In the genomic region with DNA sequence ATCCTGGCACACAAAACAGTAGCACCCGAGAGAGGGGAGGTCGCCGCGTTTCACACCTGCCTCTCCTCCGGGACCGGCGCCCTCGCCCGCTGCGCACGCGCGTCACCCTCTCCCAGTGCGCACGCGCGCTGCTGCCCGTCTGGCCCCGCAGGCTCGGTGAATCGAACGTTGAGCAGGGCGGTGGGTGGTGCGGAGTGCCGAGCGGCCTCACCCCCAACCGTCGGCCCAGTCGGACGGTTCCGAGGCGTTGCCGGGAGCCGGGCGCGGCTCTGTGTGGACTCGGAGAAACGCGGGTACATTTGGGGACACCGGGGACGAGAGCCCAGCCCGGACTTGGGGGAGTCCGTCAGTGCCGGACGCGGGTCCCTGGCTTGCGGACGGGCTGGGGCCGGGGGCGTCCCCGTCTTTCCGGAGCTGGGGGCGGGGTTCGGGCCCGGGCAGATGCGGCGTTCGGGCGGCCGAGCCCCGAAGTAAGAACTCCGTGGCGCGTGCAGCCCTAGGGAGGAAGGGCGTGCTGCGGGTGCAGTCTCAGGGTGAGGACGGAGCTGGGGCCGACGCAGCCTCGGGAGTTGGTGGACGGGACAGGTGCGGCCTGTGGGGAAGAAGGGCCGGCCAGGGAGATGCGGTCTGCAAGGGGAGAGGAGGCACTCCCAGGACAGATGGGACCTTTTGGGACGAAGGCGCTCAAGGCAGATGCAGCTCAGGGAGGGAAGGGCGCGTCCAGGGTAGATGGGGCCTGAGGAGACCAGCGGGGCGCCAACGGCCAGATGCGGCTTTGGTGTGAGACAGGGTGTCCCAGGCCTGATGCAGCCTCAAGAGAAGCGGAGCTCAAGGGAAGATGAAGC, we compare ENCODE assay signal across 1 cellular context.
TF ChIP-seq lines count a peak whose summit lies in the region.

A gene with protein sequence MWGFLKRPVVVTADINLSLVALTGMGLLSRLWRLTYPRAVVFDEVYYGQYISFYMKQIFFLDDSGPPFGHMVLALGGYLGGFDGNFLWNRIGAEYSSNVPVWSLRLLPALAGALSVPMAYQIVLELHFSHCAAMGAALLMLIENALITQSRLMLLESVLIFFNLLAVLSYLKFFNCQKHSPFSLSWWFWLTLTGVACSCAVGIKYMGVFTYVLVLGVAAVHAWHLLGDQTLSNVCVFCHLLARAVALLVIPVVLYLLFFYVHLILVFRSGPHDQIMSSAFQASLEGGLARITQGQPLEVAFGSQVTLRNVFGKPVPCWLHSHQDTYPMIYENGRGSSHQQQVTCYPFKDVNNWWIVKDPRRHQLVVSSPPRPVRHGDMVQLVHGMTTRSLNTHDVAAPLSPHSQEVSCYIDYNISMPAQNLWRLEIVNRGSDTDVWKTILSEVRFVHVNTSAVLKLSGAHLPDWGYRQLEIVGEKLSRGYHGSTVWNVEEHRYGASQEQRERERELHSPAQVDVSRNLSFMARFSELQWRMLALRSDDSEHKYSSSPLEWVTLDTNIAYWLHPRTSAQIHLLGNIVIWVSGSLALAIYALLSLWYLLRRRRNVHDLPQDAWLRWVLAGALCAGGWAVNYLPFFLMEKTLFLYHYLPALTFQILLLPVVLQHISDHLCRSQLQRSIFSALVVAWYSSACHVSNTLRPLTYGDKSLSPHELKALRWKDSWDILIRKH (plus strand): TSS at position 138 of the 845 bp plus-strand sequence. CDS start 1,301 bp downstream, outside the sequence.

TF ChIP-seq in K562, 482 proteins besides CTCF, POLR2A, EP300 and RAD21 (continued from another document and continues in another):
- TF ChIP-seq BHLHE40 (IDR thresholded peaks at IDR 0.05; ENCODE audit: low read length) = peak; percentile 48; the same call in 1 of the 2 replicates
- TF ChIP-seq SMARCC2 (IDR thresholded peaks at IDR 0.05; ENCODE audit: low read depth) = no peak; the same call in 1 of the 2 replicates
- peak; percentile 78 for TF ChIP-seq KDM5B (IDR thresholded peaks at IDR 0.05; ENCODE audit: insufficient replicate concordance, low read depth, low read length)
- TF ChIP-seq BACH1 (tag; IDR thresholded peaks at IDR 0.05) = no peak
- TF ChIP-seq MCM2 (IDR thresholded peaks at IDR 0.05; ENCODE audit: low read depth) = no peak
- no peak for TF ChIP-seq GATAD2B (IDR thresholded peaks at IDR 0.05; ENCODE audit: borderline replicate concordance)
- TF ChIP-seq, protein P1, sequence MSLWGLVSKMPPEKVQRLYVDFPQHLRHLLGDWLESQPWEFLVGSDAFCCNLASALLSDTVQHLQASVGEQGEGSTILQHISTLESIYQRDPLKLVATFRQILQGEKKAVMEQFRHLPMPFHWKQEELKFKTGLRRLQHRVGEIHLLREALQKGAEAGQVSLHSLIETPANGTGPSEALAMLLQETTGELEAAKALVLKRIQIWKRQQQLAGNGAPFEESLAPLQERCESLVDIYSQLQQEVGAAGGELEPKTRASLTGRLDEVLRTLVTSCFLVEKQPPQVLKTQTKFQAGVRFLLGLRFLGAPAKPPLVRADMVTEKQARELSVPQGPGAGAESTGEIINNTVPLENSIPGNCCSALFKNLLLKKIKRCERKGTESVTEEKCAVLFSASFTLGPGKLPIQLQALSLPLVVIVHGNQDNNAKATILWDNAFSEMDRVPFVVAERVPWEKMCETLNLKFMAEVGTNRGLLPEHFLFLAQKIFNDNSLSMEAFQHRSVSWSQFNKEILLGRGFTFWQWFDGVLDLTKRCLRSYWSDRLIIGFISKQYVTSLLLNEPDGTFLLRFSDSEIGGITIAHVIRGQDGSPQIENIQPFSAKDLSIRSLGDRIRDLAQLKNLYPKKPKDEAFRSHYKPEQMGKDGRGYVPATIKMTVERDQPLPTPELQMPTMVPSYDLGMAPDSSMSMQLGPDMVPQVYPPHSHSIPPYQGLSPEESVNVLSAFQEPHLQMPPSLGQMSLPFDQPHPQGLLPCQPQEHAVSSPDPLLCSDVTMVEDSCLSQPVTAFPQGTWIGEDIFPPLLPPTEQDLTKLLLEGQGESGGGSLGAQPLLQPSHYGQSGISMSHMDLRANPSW (CRISPR knock-in tag; IDR thresholded peaks at IDR 0.05) = peak; percentile 93; the same call in 1 of the 2 replicates
- no peak for TF ChIP-seq TAL1 (IDR thresholded peaks at IDR 0.05)
- TF ChIP-seq, protein P2, sequence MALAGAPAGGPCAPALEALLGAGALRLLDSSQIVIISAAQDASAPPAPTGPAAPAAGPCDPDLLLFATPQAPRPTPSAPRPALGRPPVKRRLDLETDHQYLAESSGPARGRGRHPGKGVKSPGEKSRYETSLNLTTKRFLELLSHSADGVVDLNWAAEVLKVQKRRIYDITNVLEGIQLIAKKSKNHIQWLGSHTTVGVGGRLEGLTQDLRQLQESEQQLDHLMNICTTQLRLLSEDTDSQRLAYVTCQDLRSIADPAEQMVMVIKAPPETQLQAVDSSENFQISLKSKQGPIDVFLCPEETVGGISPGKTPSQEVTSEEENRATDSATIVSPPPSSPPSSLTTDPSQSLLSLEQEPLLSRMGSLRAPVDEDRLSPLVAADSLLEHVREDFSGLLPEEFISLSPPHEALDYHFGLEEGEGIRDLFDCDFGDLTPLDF (CRISPR knock-in tag; IDR thresholded peaks at IDR 0.05) = no peak; the same call in 1 of the 2 replicates
- TF ChIP-seq, protein P3, sequence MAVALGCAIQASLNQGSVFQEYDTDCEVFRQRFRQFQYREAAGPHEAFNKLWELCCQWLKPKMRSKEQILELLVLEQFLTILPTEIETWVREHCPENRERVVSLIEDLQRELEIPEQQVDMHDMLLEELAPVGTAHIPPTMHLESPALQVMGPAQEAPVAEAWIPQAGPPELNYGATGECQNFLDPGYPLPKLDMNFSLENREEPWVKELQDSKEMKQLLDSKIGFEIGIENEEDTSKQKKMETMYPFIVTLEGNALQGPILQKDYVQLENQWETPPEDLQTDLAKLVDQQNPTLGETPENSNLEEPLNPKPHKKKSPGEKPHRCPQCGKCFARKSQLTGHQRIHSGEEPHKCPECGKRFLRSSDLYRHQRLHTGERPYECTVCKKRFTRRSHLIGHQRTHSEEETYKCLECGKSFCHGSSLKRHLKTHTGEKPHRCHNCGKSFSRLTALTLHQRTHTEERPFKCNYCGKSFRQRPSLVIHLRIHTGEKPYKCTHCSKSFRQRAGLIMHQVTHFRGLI (CRISPR knock-in tag; IDR thresholded peaks at IDR 0.05) = no peak
- TF ChIP-seq ZNF316 (IDR thresholded peaks at IDR 0.05) = 0 out of 2 replicates have a peak, but pooled peaks have one; percentile 29
- no peak for TF ChIP-seq ZNF140 (CRISPR knock-in tag; IDR thresholded peaks at IDR 0.05)
- TF ChIP-seq, protein P4, sequence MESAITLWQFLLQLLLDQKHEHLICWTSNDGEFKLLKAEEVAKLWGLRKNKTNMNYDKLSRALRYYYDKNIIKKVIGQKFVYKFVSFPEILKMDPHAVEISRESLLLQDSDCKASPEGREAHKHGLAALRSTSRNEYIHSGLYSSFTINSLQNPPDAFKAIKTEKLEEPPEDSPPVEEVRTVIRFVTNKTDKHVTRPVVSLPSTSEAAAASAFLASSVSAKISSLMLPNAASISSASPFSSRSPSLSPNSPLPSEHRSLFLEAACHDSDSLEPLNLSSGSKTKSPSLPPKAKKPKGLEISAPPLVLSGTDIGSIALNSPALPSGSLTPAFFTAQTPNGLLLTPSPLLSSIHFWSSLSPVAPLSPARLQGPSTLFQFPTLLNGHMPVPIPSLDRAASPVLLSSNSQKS (CRISPR knock-in tag; IDR thresholded peaks at IDR 0.05) = no peak
- no peak; the same call in 1 of the 2 replicates for TF ChIP-seq ZC3H8 (IDR thresholded peaks at IDR 0.05)
- peak; percentile 98 to 99 for TF ChIP-seq NRF1 (conservative IDR thresholded peaks at IDR 0.05 in 1 of 2, IDR thresholded peaks at IDR 0.05 in 1 of 2)
- peak; percentile 85; the same call in 1 of the 2 replicates for TF ChIP-seq MTA3 (IDR thresholded peaks at IDR 0.05; ENCODE audit: borderline replicate concordance)
- TF ChIP-seq ZNF436 (CRISPR knock-in tag; IDR thresholded peaks at IDR 0.05) = no peak
- TF ChIP-seq FOXA3 (CRISPR knock-in tag; conservative IDR thresholded peaks at IDR 0.05 in 1 of 2, IDR thresholded peaks at IDR 0.05 in 1 of 2) = no peak
- TF ChIP-seq, protein P5, sequence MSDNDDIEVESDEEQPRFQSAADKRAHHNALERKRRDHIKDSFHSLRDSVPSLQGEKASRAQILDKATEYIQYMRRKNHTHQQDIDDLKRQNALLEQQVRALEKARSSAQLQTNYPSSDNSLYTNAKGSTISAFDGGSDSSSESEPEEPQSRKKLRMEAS (CRISPR knock-in tag; IDR thresholded peaks at IDR 0.05) = peak; percentile 68
- TF ChIP-seq RBM25 (IDR thresholded peaks at IDR 0.05; ENCODE audit: low read depth, low read length, severe bottlenecking) = no peak
- TF ChIP-seq CBFB (CRISPR knock-in tag; IDR thresholded peaks at IDR 0.05) = peak; percentile 74; the same call in 1 of the 2 replicates
- TF ChIP-seq, protein P6, sequence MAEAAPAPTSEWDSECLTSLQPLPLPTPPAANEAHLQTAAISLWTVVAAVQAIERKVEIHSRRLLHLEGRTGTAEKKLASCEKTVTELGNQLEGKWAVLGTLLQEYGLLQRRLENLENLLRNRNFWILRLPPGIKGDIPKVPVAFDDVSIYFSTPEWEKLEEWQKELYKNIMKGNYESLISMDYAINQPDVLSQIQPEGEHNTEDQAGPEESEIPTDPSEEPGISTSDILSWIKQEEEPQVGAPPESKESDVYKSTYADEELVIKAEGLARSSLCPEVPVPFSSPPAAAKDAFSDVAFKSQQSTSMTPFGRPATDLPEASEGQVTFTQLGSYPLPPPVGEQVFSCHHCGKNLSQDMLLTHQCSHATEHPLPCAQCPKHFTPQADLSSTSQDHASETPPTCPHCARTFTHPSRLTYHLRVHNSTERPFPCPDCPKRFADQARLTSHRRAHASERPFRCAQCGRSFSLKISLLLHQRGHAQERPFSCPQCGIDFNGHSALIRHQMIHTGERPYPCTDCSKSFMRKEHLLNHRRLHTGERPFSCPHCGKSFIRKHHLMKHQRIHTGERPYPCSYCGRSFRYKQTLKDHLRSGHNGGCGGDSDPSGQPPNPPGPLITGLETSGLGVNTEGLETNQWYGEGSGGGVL (CRISPR knock-in tag; IDR thresholded peaks at IDR 0.05) = no peak
- no peak for TF ChIP-seq ZSCAN29 (IDR thresholded peaks at IDR 0.05)
- TF ChIP-seq MEIS2 (IDR thresholded peaks at IDR 0.05; ENCODE audit: partially characterized antibody) = peak; percentile 96
- peak; percentile 97 for TF ChIP-seq L3MBTL2 (IDR thresholded peaks at IDR 0.05)
- TF ChIP-seq ETS2 (tag; IDR thresholded peaks at IDR 0.05; ENCODE audit: borderline replicate concordance, poor library complexity, severe bottlenecking) = no peak
- no peak for TF ChIP-seq FOXA1 (IDR thresholded peaks at IDR 0.05; ENCODE audit: borderline replicate concordance)
- TF ChIP-seq ZNF830 (CRISPR knock-in tag; IDR thresholded peaks at IDR 0.05) = no peak
- no peak for TF ChIP-seq ZNF445 (CRISPR knock-in tag; IDR thresholded peaks at IDR 0.05; ENCODE audit: low read depth)
- TF ChIP-seq ELF2 (CRISPR knock-in tag; IDR thresholded peaks at IDR 0.05) = 0 out of 2 replicates have a peak, but pooled peaks have one; percentile 22
- TF ChIP-seq ZNF175 (CRISPR knock-in tag; IDR thresholded peaks at IDR 0.05; ENCODE audit: low read depth) = no peak
- TF ChIP-seq ZNF444 (CRISPR knock-in tag; IDR thresholded peaks at IDR 0.05) = no peak
- 0 out of 2 replicates have a peak, but pooled peaks have one; percentile 48 for TF ChIP-seq HDGF (IDR thresholded peaks at IDR 0.05)
- TF ChIP-seq ETV6 (IDR thresholded peaks at IDR 0.05; ENCODE audit: borderline replicate concordance in 1 of 2, low read depth in 2 of 2, low read length in 1 of 2) = no peak
- TF ChIP-seq ETV6 (CRISPR knock-in tag; IDR thresholded peaks at IDR 0.05; ENCODE audit: borderline replicate concordance) = no peak
- peak; percentile 83; the same call in 1 of the 2 replicates for TF ChIP-seq PHF8 (IDR thresholded peaks at IDR 0.05; ENCODE audit: borderline replicate concordance, low read length)
- TF ChIP-seq, protein P7, sequence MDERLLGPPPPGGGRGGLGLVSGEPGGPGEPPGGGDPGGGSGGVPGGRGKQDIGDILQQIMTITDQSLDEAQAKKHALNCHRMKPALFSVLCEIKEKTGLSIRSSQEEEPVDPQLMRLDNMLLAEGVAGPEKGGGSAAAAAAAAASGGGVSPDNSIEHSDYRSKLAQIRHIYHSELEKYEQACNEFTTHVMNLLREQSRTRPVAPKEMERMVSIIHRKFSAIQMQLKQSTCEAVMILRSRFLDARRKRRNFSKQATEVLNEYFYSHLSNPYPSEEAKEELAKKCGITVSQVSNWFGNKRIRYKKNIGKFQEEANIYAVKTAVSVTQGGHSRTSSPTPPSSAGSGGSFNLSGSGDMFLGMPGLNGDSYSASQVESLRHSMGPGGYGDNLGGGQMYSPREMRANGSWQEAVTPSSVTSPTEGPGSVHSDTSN (CRISPR knock-in tag; IDR thresholded peaks at IDR 0.05; ENCODE audit: low read depth) = no peak
- TF ChIP-seq, protein P7 (tag; conservative IDR thresholded peaks at IDR 0.05; ENCODE audit: low read depth) = no peak
- peak; percentile 85; the same call in 1 of the 2 replicates for TF ChIP-seq CBX1 (IDR thresholded peaks at IDR 0.05; ENCODE audit: low read depth)
- TF ChIP-seq, protein P8, sequence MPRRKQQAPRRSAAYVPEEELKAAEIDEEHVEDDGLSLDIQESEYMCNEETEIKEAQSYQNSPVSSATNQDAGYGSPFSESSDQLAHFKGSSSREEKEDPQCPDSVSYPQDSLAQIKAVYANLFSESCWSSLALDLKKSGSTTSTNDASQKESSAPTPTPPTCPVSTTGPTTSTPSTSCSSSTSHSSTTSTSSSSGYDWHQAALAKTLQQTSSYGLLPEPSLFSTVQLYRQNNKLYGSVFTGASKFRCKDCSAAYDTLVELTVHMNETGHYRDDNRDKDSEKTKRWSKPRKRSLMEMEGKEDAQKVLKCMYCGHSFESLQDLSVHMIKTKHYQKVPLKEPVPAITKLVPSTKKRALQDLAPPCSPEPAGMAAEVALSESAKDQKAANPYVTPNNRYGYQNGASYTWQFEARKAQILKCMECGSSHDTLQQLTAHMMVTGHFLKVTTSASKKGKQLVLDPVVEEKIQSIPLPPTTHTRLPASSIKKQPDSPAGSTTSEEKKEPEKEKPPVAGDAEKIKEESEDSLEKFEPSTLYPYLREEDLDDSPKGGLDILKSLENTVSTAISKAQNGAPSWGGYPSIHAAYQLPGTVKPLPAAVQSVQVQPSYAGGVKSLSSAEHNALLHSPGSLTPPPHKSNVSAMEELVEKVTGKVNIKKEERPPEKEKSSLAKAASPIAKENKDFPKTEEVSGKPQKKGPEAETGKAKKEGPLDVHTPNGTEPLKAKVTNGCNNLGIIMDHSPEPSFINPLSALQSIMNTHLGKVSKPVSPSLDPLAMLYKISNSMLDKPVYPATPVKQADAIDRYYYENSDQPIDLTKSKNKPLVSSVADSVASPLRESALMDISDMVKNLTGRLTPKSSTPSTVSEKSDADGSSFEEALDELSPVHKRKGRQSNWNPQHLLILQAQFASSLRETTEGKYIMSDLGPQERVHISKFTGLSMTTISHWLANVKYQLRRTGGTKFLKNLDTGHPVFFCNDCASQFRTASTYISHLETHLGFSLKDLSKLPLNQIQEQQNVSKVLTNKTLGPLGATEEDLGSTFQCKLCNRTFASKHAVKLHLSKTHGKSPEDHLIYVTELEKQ (CRISPR knock-in tag; IDR thresholded peaks at IDR 0.05) = no peak
- no peak for TF ChIP-seq ARNT (IDR thresholded peaks at IDR 0.05)
